10 cellular contexts compared by ENCODE assay signal in genomic region chr16:1990336-1991134, GRCh38. TPM values are rescaled to one million over a fixed set of nuclear protein-coding genes. Genes with fewer than 3 reads are reported as not detected.
DNase-seq lines count a peak whose midpoint lies in the region; ATAC-seq and TF ChIP-seq lines count a peak whose summit lies in the region.
"Had no signal": no experiment of that assay in that cellular context is flagged by ENCODE, and none has a peak within 500 bp of the region (broad histone marks: within the 10 kb centered on the region; RNA-seq: fewer than 3 reads in every experiment).

No MANE protein-coding gene starts in this region.

- peaks cover 3% of the 10 kb centered on the region for H3K36me3 Mint-ChIP-seq in activated naive CD4-positive, alpha-beta T cell treated with anti-CD3 and anti-CD28 coated beads, Interleukin-2, amount 50 U/mL, for 24 hours
- peaks cover 10% of the 10 kb centered on the region for H3K36me3 Mint-ChIP-seq in memory B cell

- no peak for TF ChIP-seq RAD21 in IMR-90 (IDR thresholded peaks at IDR 0.05; ENCODE audit: low read length)

- no peaks in the 10 kb centered on the region for H4K20me1 ChIP-seq in IMR-90 (ENCODE audit: insufficient read depth, low read length)

- no peak overlapping the region for H3K27ac ChIP-seq in IMR-90 (ENCODE audit: insufficient read depth, low read length)

- DNase-seq in IMR-90 (no peak), memory B cell (ENCODE audit: low spot score in 2 of 2) (peak; percentile 57 to 71), amniotic stem cell (lab: John Stamatoyannopoulos, UW) (no peak), GM03348 (ENCODE audit: low spot score) (no peak)

- no peak overlapping the region for H3K27ac Mint-ChIP-seq in activated naive CD4-positive, alpha-beta T cell treated with anti-CD3 and anti-CD28 coated beads, Interleukin-2, amount 50 U/mL, for 24 hours
- H3K27ac Mint-ChIP-seq in memory B cell, result peak overlapping the region; percentile 95

- peak overlapping the region; percentile 24; the same call in 1 of the 2 replicates for H3K4ac ChIP-seq in IMR-90 (ENCODE audit: low read depth, low read length)

- H3K4me3 Mint-ChIP-seq in activated naive CD4-positive, alpha-beta T cell treated with anti-CD3 and anti-CD28 coated beads, Interleukin-2, amount 50 U/mL, for 24 hours, result peak overlapping the region; percentile 77
- H3K4me3 Mint-ChIP-seq in memory B cell, result peak overlapping the region; percentile 90

- H2BK15ac ChIP-seq in IMR-90 (ENCODE audit: low read depth, low read length), result no peak overlapping the region

- TF ChIP-seq POLR2A in IMR-90 (IDR thresholded peaks at IDR 0.05; ENCODE audit: low read depth, low read length), result no peak

- no peak overlapping the region for H3K23ac ChIP-seq in IMR-90 (ENCODE audit: low read depth, low read length)

- H3K4me2 ChIP-seq in IMR-90 (ENCODE audit: low read depth, low read length), result peak overlapping the region; percentile 89

- peaks cover 17% of the 10 kb centered on the region for H3K27me3 ChIP-seq in IMR-90 (ENCODE audit: control insufficient read depth, insufficient read depth, low read length)

- BruUV-seq in IMR-90 (replicated peaks; lab: Mats Ljungman, UMichigan), result no TSS peak

- H2BK120ac ChIP-seq in IMR-90 (ENCODE audit: low read depth, low read length), result no peak overlapping the region

- H3K4me3 ChIP-seq in GM08714 (ENCODE audit: low read length) (peak overlapping the region; percentile 44; the same call in 1 of the 2 replicates), IMR-90 (ENCODE audit: insufficient read depth, low read depth, low read length) (peak overlapping the region; percentile 45; the same call in 1 of the 2 replicates)
- H3K4me3 ChIP-seq: lung had no signal

- no peak overlapping the region for H2BK20ac ChIP-seq in IMR-90 (ENCODE audit: low read depth, low read length)

- H2BK5ac ChIP-seq in IMR-90 (ENCODE audit: low read depth, low read length, poor library complexity, severe bottlenecking), result no peak overlapping the region

- H3K36me3 ChIP-seq in IMR-90 (ENCODE audit: control insufficient read depth, insufficient read depth, low read length), result peaks cover 13% of the 10 kb centered on the region

- 21% methylated on average over 20 of the region's 52 CpGs; no CpG with 5 or more reads in 1 of the 2 experiments for WGBS in IMR-90 (ENCODE audit: extremely low coverage in 2 of 2, insufficient read length in 1 of 2), 2 experiments

- 0 out of 2 replicates have a peak overlapping the region, but pooled peaks have one; percentile 23 for H4K5ac ChIP-seq in IMR-90 (ENCODE audit: low read depth, low read length)

- peak overlapping the region; percentile 70 for H2AK9ac ChIP-seq in IMR-90 (replicated peaks; ENCODE audit: low read depth, low read length, poor library complexity)

- peaks cover 9% of the 10 kb centered on the region for H3K27me3 Mint-ChIP-seq in activated naive CD4-positive, alpha-beta T cell treated with anti-CD3 and anti-CD28 coated beads, Interleukin-2, amount 50 U/mL, for 24 hours
- no peaks in the 10 kb centered on the region for H3K27me3 Mint-ChIP-seq in memory B cell

- ATAC-seq in IMR-90 (ENCODE audit: low read depth) (no peak), memory B cell (ENCODE audit: low read depth) (peak; percentile 13), HG02938 (IDR thresholded peaks at IDR 0.05; ENCODE audit: unreplicated experiment) (no peak), HG02973 (IDR thresholded peaks at IDR 0.05; ENCODE audit: unreplicated experiment) (no peak)

- no peak overlapping the region for H4K91ac ChIP-seq in IMR-90 (ENCODE audit: insufficient read depth, low read depth, low read length)

- dilution Hi-C loops in IMR-90 (cut with HindIII; ENCODE audit: low sequenced_read_pairs, unreplicated experiment), result no loop called here

- H4K8ac ChIP-seq in IMR-90 (ENCODE audit: low read depth in 2 of 2, low read length in 2 of 2), result no peak overlapping the region

- peaks cover 13% of the 10 kb centered on the region for H3K4me1 ChIP-seq in IMR-90 (ENCODE audit: control insufficient read depth, insufficient read depth, low read length)

- intact Hi-C loops in IMR-90 (cut with micrococcal nuclease), result no loop called here

- in situ Hi-C loops in IMR-90 (cut with MboI; ENCODE audit: low sequenced_read_pairs), result no loop called here

- peak overlapping the region; percentile 68 for H2AK5ac ChIP-seq in IMR-90 (ENCODE audit: low read depth, low read length)

- peaks cover 19% of the 10 kb centered on the region for H3K9me1 ChIP-seq in IMR-90 (ENCODE audit: insufficient read depth, low read length)

- H3K18ac ChIP-seq in IMR-90 (ENCODE audit: low read depth, low read length), result no peak overlapping the region

- H3K9me3 ChIP-seq in IMR-90 (ENCODE audit: control insufficient read depth, insufficient read depth, low read length), result peaks cover 2% of the 10 kb centered on the region; the same call in 1 of the 2 replicates

- H3K9ac ChIP-seq in IMR-90 (ENCODE audit: low read depth, low read length), result no peak overlapping the region

- H3K14ac ChIP-seq in IMR-90 (replicated peaks; ENCODE audit: low read depth, low read length), result no peak overlapping the region

- CTCF ChIA-PET in IMR-90 (lab: Yijun Ruan, JAX), result interaction anchor here (1.1 kb wide), 1 partner anchor 13 kb away, joined by 3 read pairs; no protein-coding TSS in a partner anchor

- H3K9me3 Mint-ChIP-seq in activated naive CD4-positive, alpha-beta T cell treated with anti-CD3 and anti-CD28 coated beads, Interleukin-2, amount 50 U/mL, for 24 hours, result no peaks in the 10 kb centered on the region
- H3K9me3 Mint-ChIP-seq in memory B cell, result no peaks in the 10 kb centered on the region

- H3K56ac ChIP-seq in IMR-90 (ENCODE audit: extremely low read depth, insufficient read depth, low read length), result no peak overlapping the region

- no peak for TF ChIP-seq CTCF in IMR-90 (conservative IDR thresholded peaks at IDR 0.05; ENCODE audit: low read depth, low read length)

- H3K4me1 Mint-ChIP-seq in activated naive CD4-positive, alpha-beta T cell treated with anti-CD3 and anti-CD28 coated beads, Interleukin-2, amount 50 U/mL, for 24 hours, result peaks cover 21% of the 10 kb centered on the region
- H3K4me1 Mint-ChIP-seq in memory B cell, result peaks cover 18% of the 10 kb centered on the region

- POLR2A ChIA-PET in IMR-90 (lab: Charles Lee; ENCODE audit: unreplicated experiment), result no interaction called here

- H3K79me1 ChIP-seq in IMR-90 (ENCODE audit: low read depth in 1 of 2, low read length in 2 of 2), result peaks cover 11 to 24% of the 10 kb centered on the region in 2 experiments; a peak in 3 of 4 replicates

- peak overlapping the region; percentile 84 for H2AFZ ChIP-seq in IMR-90 (replicated peaks; ENCODE audit: low read length, poor library complexity)

TF ChIP-seq in IMR-90, 13 proteins besides CTCF, POLR2A, EP300 and RAD21:
- TF ChIP-seq RFX5 (IDR thresholded peaks at IDR 0.05; ENCODE audit: low read depth, low read length) (no peak), SMC3 (IDR thresholded peaks at IDR 0.05; ENCODE audit: low read depth, low read length) (no peak), ELK1 (IDR thresholded peaks at IDR 0.05; ENCODE audit: borderline replicate concordance, low read depth, low read length) (no peak), MAZ (IDR thresholded peaks at IDR 0.05; ENCODE audit: borderline replicate concordance, low read depth, low read length) (no peak), MXI1 (IDR thresholded peaks at IDR 0.05; ENCODE audit: borderline replicate concordance, low read depth, low read length) (no peak), RCOR1 (IDR thresholded peaks at IDR 0.05; ENCODE audit: insufficient replicate concordance, low read length) (no peak), NFE2L2 (IDR thresholded peaks at IDR 0.05; ENCODE audit: low read depth, low read length) (no peak), CEBPB (IDR thresholded peaks at IDR 0.05; ENCODE audit: low read depth, low read length) (no peak)
- TF ChIP-seq, protein P1, sequence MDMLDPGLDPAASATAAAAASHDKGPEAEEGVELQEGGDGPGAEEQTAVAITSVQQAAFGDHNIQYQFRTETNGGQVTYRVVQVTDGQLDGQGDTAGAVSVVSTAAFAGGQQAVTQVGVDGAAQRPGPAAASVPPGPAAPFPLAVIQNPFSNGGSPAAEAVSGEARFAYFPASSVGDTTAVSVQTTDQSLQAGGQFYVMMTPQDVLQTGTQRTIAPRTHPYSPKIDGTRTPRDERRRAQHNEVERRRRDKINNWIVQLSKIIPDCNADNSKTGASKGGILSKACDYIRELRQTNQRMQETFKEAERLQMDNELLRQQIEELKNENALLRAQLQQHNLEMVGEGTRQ (IDR thresholded peaks at IDR 0.05; ENCODE audit: low read depth, low read length), result no peak
TF ChIP-seq in IMR-90: peak in this region for 0.

RNA-seq across cellular contexts. Expression of gene SYNGR3, which starts 0.8 kb away (rescaled TPM):
- 1.8 and 1.9 TPM in 2 replicates for total RNA-seq in IMR-90 (2012; rRNA removed)
- 5.8 and 6.6 TPM in 2 replicates for polyA plus RNA-seq in IMR-90 (2012; rRNA removed)
- polyA plus RNA-seq in IMR-90 (2012; cell fraction: cytosol; rRNA removed), result 4.4 and 11.7 TPM in 2 replicates
- 6.9 and 13.6 TPM in 2 replicates for polyA plus RNA-seq in IMR-90 (2012; cell fraction: nucleus; rRNA removed; ENCODE audit: low replicate concordance)

RNA-seq across cellular contexts. Expression of gene GFER, which starts 6.5 kb away (rescaled TPM):
- 6.8 and 8.6 TPM in 2 replicates for total RNA-seq in IMR-90 (2012; rRNA removed)
- 19.8 and 28.0 TPM in 2 replicates for polyA plus RNA-seq in IMR-90 (2012; rRNA removed)
- polyA plus RNA-seq in IMR-90 (2012; cell fraction: cytosol; rRNA removed), result 10.4 and 16.3 TPM in 2 replicates
- polyA plus RNA-seq in IMR-90 (2012; cell fraction: nucleus; rRNA removed; ENCODE audit: low replicate concordance), result 12.8 and 25.0 TPM in 2 replicates

RNA-seq across cellular contexts. Expression of gene NOXO1, which starts 9.3 kb away (rescaled TPM):
- not detected in 2 replicates for total RNA-seq in IMR-90 (2012; rRNA removed)
- 0.32 and 0.56 TPM in 2 replicates for polyA plus RNA-seq in IMR-90 (2012; rRNA removed)
- polyA plus RNA-seq in IMR-90 (2012; cell fraction: cytosol; rRNA removed), result 0.14 TPM in 1 of 2 replicates, not detected in the other
- polyA plus RNA-seq in IMR-90 (2012; cell fraction: nucleus; rRNA removed; ENCODE audit: low replicate concordance), result 2.6 and 8.8 TPM in 2 replicates
- total RNA-seq: RPMI7951 had no signal

RNA-seq across cellular contexts. Expression of gene TBL3, which starts 18.7 kb away (rescaled TPM):
- 38.5 and 40.3 TPM in 2 replicates for total RNA-seq in IMR-90 (2012; rRNA removed)
- 60.8 and 61.5 TPM in 2 replicates for polyA plus RNA-seq in IMR-90 (2012; rRNA removed)
- polyA plus RNA-seq in IMR-90 (2012; cell fraction: cytosol; rRNA removed), result 48.5 and 64.1 TPM in 2 replicates
- polyA plus RNA-seq in IMR-90 (2012; cell fraction: nucleus; rRNA removed; ENCODE audit: low replicate concordance), result 85.7 and 258 TPM in 2 replicates

RNA-seq across cellular contexts. Expression of gene ZNF598, which starts 19.1 kb away (rescaled TPM):
- 3.4 and 4.4 TPM in 2 replicates for total RNA-seq in IMR-90 (2012; rRNA removed)
- 36.4 and 40.6 TPM in 2 replicates for polyA plus RNA-seq in IMR-90 (2012; rRNA removed)
- polyA plus RNA-seq in IMR-90 (2012; cell fraction: cytosol; rRNA removed), result 23.6 and 37.3 TPM in 2 replicates
- polyA plus RNA-seq in IMR-90 (2012; cell fraction: nucleus; rRNA removed; ENCODE audit: low replicate concordance), result 98.8 and 225 TPM in 2 replicates

Comparison
In these comparisons a context has a peak if more than half of its experiments do, and no peak if none do; other contexts are left out.
1. DNase-seq: peak in memory B cell (2 of 2); none in IMR-90 (single experiment), amniotic stem cell (single experiment) and GM03348 (single experiment).